In the genomic region with DNA sequence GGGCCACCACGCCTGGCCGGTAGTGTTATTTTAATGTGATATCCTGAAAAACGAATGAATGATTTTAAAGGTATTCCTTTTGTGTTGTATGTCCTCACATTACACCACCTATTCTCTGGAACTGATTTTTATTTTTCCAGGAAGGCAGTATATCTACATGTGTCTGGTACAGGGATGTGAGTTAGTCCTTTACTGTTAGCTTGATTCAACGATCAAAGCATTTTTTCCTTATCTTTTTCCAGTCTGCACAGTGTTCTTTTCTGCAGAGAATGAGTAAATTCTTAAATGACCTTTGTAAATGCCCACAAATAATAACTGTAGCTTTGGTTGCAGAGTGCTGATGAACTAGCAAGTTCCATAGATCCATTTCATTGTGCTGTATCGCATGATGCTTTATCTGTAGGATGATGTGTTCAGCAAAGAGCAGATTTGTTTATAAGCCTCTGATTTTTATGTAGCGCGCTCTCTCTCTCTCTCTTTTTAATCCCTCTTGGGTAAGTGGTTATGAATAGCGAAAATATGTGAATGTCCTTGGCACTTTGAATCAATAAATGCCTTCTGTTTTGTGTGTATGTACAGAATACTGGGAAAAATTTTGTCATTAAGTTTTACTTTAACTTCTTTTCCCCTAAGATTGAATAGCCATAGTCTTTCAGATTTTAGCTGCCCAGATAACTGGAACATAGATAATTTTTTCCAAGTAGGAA, we compare ENCODE assay signal across 18 cellular contexts.
DNase-seq lines count a peak whose midpoint lies in the region; ATAC-seq and TF ChIP-seq lines count a peak whose summit lies in the region.
"Had no signal": no experiment of that assay in that cellular context is flagged by ENCODE, and none has a peak within 500 bp of the region (broad histone marks: within the 10 kb centered on the region; RNA-seq: fewer than 3 reads in every experiment).

No MANE protein-coding gene starts in this region.

- peaks cover 20% of the 10 kb centered on the region for H3K79me2 ChIP-seq in parathyroid adenoma

- TF ChIP-seq CTCF in fibroblast of the aortic adventitia (IDR thresholded peaks at IDR 0.05; ENCODE audit: insufficient read depth, low read length) = no peak
- TF ChIP-seq CTCF in parathyroid adenoma (IDR thresholded peaks at IDR 0.05) = no peak
- no peak for TF ChIP-seq CTCF in breast epithelium (IDR thresholded peaks at IDR 0.05)

- H3K9me3 Mint-ChIP-seq in CD4-positive, alpha-beta memory T cell = no peaks in the 10 kb centered on the region
- H3K9me3 Mint-ChIP-seq in activated CD8-positive, alpha-beta T cell treated with anti-CD3 and anti-CD28 coated beads, Interleukin-2, amount 10 ng/mL, durations not matched to agents 7 days and 5 days (ENCODE audit: insufficient read depth) = no peaks in the 10 kb centered on the region
- H3K9me3 Mint-ChIP-seq: T-cell had no signal

- H3K9me3 ChIP-seq in CD4-positive, alpha-beta memory T cell (ENCODE audit: control insufficient read depth in 1 of 2, low read length in 2 of 2) = no peaks in the 10 kb centered on the region
- H3K9me3 ChIP-seq in parathyroid adenoma (ENCODE audit: control insufficient read depth, low read length) (no peaks in the 10 kb centered on the region), breast epithelium (no peaks in the 10 kb centered on the region)
- H3K9me3 ChIP-seq: HAP-1 had no signal

- no peak for ATAC-seq in activated CD8-positive, alpha-beta T cell treated with anti-CD3 and anti-CD28 coated beads, Interleukin-2, amount 10 ng/mL, durations not matched to agents 7 days and 5 days
- ATAC-seq in HG02798 (IDR thresholded peaks at IDR 0.05; ENCODE audit: poor library complexity, unreplicated experiment) (no peak), GM18867 (IDR thresholded peaks at IDR 0.05; ENCODE audit: unreplicated experiment) (no peak)

- no peak overlapping the region for H3K9ac ChIP-seq in parathyroid adenoma

- H3K4me1 ChIP-seq in CD4-positive, alpha-beta memory T cell (ENCODE audit: insufficient read depth, low read length) = no peaks in the 10 kb centered on the region
- H3K4me1 ChIP-seq in parathyroid adenoma (peaks cover 27% of the 10 kb centered on the region), breast epithelium (no peaks in the 10 kb centered on the region)

- H3K27ac ChIP-seq in CD4-positive, alpha-beta memory T cell (ENCODE audit: low read depth, low read length) = no peak overlapping the region
- H3K27ac ChIP-seq in parathyroid adenoma (peak overlapping the region; percentile 24), breast epithelium (peak overlapping the region in 1 of 2 donors; percentile 32)

- peak overlapping the region in 5 of 7 donors; percentile 30 to 77 (median 63) for H3K27ac Mint-ChIP-seq in CD4-positive, alpha-beta memory T cell
- H3K27ac Mint-ChIP-seq in activated CD8-positive, alpha-beta T cell treated with anti-CD3 and anti-CD28 coated beads, Interleukin-2, amount 10 ng/mL, durations not matched to agents 7 days and 5 days = peak overlapping the region; percentile 29

- no peaks in the 10 kb centered on the region for H3K27me3 Mint-ChIP-seq in CD4-positive, alpha-beta memory T cell
- no peaks in the 10 kb centered on the region for H3K27me3 Mint-ChIP-seq in activated CD8-positive, alpha-beta T cell treated with anti-CD3 and anti-CD28 coated beads, Interleukin-2, amount 10 ng/mL, durations not matched to agents 7 days and 5 days (ENCODE audit: low read depth)
- H3K27me3 Mint-ChIP-seq: T-cell had no signal

- no peaks in the 10 kb centered on the region for H3K27me3 ChIP-seq in CD4-positive, alpha-beta memory T cell (ENCODE audit: insufficient read depth, low read length)
- H3K27me3 ChIP-seq in parathyroid adenoma (ENCODE audit: control insufficient read depth, insufficient read depth, low read length) = no peaks in the 10 kb centered on the region
- no peaks in the 10 kb centered on the region for H3K27me3 ChIP-seq in breast epithelium

- no peak overlapping the region for H3K4me3 ChIP-seq in CD4-positive, alpha-beta memory T cell (ENCODE audit: low read length in 2 of 2)
- H3K4me3 ChIP-seq in fibroblast of the aortic adventitia (ENCODE audit: low read depth, low read length) (no peak overlapping the region), parathyroid adenoma (ENCODE audit: low read depth, low read length) (no peak overlapping the region), breast epithelium (no peak overlapping the region)
- H3K4me3 ChIP-seq: HAP-1 had no signal

- no peak for TF ChIP-seq POLR2A in breast epithelium (IDR thresholded peaks at IDR 0.05)

- no peak for DNase-seq in CD4-positive, alpha-beta memory T cell
- no peak for DNase-seq in activated CD8-positive, alpha-beta T cell treated with anti-CD3 and anti-CD28 coated beads, Interleukin-2, amount 10 ng/mL, durations not matched to agents 7 days and 5 days
- DNase-seq in fibroblast of the aortic adventitia (ENCODE audit: low read depth) (peak; percentile 39), breast epithelium (ENCODE audit: low spot score in 2 of 2) (no peak), T-helper 2 cell (no peak)
- DNase-seq: activated CD4-positive, alpha-beta T cell treated with anti-CD3 and anti-CD28 coated beads, Interleukin-2, amount 50 U/mL, for 48 hours; activated T-cell treated with anti-CD3 and anti-CD28 coated beads, Interleukin-2, amount 50 U/mL, for 48 hours; foreskin melanocyte; left colon; NCI-H1694 treated with DMSO at 0.1 percent for 48 hours; NK-92 treated with Interleukin-12 subunit alpha and Interleukin-12 subunit beta, amount 100 ng/mL, for 24 hours; occipital lobe; stimulated activated CD4-positive, alpha-beta T cell treated with anti-CD3 and anti-CD28 coated beads, Interleukin-4, amount 100 ng/mL, for 1 hour; T-cell had no signal

- peaks cover 40% of the 10 kb centered on the region for H3K36me3 ChIP-seq in CD4-positive, alpha-beta memory T cell (ENCODE audit: insufficient read depth, low read length)
- H3K36me3 ChIP-seq in parathyroid adenoma (ENCODE audit: control insufficient read depth, insufficient read depth, low read length) (no peaks in the 10 kb centered on the region), breast epithelium (peaks cover 14% of the 10 kb centered on the region)

- POLR2A ChIA-PET in CD4-positive, alpha-beta memory T cell (lab: Charles Lee; ENCODE audit: partially characterized antibody) = interaction anchor here (0.8 kb wide), 1 partner anchor 24 kb away, joined by 3 read pairs; no protein-coding TSS in a partner anchor
- POLR2A ChIA-PET in activated CD8-positive, alpha-beta T cell treated with anti-CD3 and anti-CD28 coated beads, Interleukin-2, amount 10 ng/mL, durations not matched to agents 7 days and 5 days (lab: Charles Lee) = no interaction called here

- no peak overlapping the region for H2AFZ ChIP-seq in parathyroid adenoma

- no peak overlapping the region for H3K4me3 Mint-ChIP-seq in CD4-positive, alpha-beta memory T cell
- no peak overlapping the region for H3K4me3 Mint-ChIP-seq in activated CD8-positive, alpha-beta T cell treated with anti-CD3 and anti-CD28 coated beads, Interleukin-2, amount 10 ng/mL, durations not matched to agents 7 days and 5 days
- H3K4me3 Mint-ChIP-seq: T-cell had no signal

- peaks cover 11 to 26% (median 15%) of the 10 kb centered on the region in 4 donors for H3K4me1 Mint-ChIP-seq in CD4-positive, alpha-beta memory T cell
- peaks cover 8% of the 10 kb centered on the region for H3K4me1 Mint-ChIP-seq in activated CD8-positive, alpha-beta T cell treated with anti-CD3 and anti-CD28 coated beads, Interleukin-2, amount 10 ng/mL, durations not matched to agents 7 days and 5 days (ENCODE audit: low read depth)

- H3K4me2 ChIP-seq in parathyroid adenoma (ENCODE audit: low read length) = no peak overlapping the region

- CTCF ChIA-PET in CD4-positive, alpha-beta memory T cell (lab: Charles Lee; ENCODE audit: partially characterized antibody) = interaction anchor here (1.0 to 2.1 kb wide), 3 partner anchors 25 to 117 kb away, joined by 3 to 7 read pairs (median 4); no protein-coding TSS in a partner anchor
- CTCF ChIA-PET in activated CD8-positive, alpha-beta T cell treated with anti-CD3 and anti-CD28 coated beads, Interleukin-2, amount 10 ng/mL, durations not matched to agents 7 days and 5 days (lab: Charles Lee) = interaction anchor here (1.0 to 1.4 kb wide), 3 partner anchors 17 to 119 kb away, joined by 3 to 7 read pairs (median 3); no protein-coding TSS in a partner anchor

- H3K36me3 Mint-ChIP-seq in CD4-positive, alpha-beta memory T cell = peaks cover 76 to 86% of the 10 kb centered on the region in 2 donors
- peaks cover 71% of the 10 kb centered on the region for H3K36me3 Mint-ChIP-seq in activated CD8-positive, alpha-beta T cell treated with anti-CD3 and anti-CD28 coated beads, Interleukin-2, amount 10 ng/mL, durations not matched to agents 7 days and 5 days (ENCODE audit: low read depth)

- intact Hi-C loops in CD4-positive, alpha-beta memory T cell (cut with micrococcal nuclease) = no loop called here
- intact Hi-C loops in breast epithelium (cut with DNase I; ENCODE audit: low total_unique reads) = no loop called here
